Comparison of ENCODE assay signal across 16 cellular contexts in the genomic region with DNA sequence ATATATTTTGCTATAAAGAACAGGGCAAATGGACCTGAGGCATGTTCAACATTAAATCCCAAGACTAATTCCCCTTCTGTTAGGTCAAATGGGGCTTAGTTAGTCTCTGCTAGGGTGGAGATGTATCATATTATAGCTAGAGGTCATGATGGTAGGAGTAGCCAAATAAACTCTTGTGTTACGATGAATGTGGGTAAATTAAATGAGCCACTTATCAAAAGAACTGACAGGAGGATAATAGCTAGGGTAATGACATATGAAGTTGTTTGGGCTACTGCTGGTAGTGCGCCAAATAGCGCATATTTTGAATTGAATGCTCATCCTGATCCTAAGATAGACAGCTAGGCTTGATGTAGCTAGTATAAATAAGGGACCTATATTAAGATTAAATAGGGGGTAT.
"Had no signal": no experiment of that assay in that cellular context is flagged by ENCODE, and none has a peak within 500 bp of the region (broad histone marks: within the 10 kb centered on the region; RNA-seq: fewer than 3 reads in every experiment).

No MANE protein-coding gene starts in this region.

- DNase-seq: activated CD4-positive, alpha-beta memory T cell treated with anti-CD3 and anti-CD28 coated beads, Interleukin-2, amount 10 ng/mL, durations not matched to agents 7 days and 5 days; activated CD4-positive, alpha-beta T cell treated with anti-CD3 and anti-CD28 coated beads for 48 hours; activated CD4-positive, CD25-positive, alpha-beta regulatory T cell; activated CD8-positive, alpha-beta memory T cell treated with anti-CD3 and anti-CD28 coated beads, Interleukin-2, amount 10 ng/mL, durations not matched to agents 7 days and 5 days; activated naive CD8-positive, alpha-beta T cell treated with anti-CD3 and anti-CD28 coated beads for 36 hours; amniotic stem cell; effector CD4-positive, alpha-beta T cell; immature natural killer cell; mesenchymal stem cell; mucosa of descending colon; naive B cell; retina; spleen; stimulated activated naive CD8-positive, alpha-beta T cell treated with anti-CD3 and anti-CD28 coated beads, Interleukin-15, Interleukin-2, amounts not matched to agents 100 U/mL and 50 U/mL, for 24 hours; substantia nigra; tibial artery had no signal

- ATAC-seq: activated CD8-positive, alpha-beta memory T cell treated with anti-CD3 and anti-CD28 coated beads, Interleukin-2, amount 10 ng/mL, durations not matched to agents 7 days and 5 days; mucosa of descending colon; stimulated activated naive CD8-positive, alpha-beta T cell treated with anti-CD3 and anti-CD28 coated beads, Interleukin-15, Interleukin-2, amounts not matched to agents 100 U/mL and 50 U/mL, for 24 hours had no signal
